In genomic region chr20:61500791-61501321, GRCh38 we compare ENCODE assay signal across 14 cellular contexts.
DNase-seq lines count a peak whose midpoint lies in the region; ATAC-seq and TF ChIP-seq lines count a peak whose summit lies in the region.
"Had no signal": no experiment of that assay in that cellular context is flagged by ENCODE, and none has a peak within 500 bp of the region (broad histone marks: within the 10 kb centered on the region; RNA-seq: fewer than 3 reads in every experiment).

No MANE protein-coding gene starts in this region.

- ATAC-seq in gastroesophageal sphincter: no peak
- ATAC-seq: Panc1 had no signal

- H3K9me3 Mint-ChIP-seq in T-helper 1 cell treated with Interleukin-12 subunit alpha and Interleukin-12 subunit beta and Interleukin-4 antibody, amounts not matched to agents 30 μg/mL and 1 μg/mL, for 36 hours: no peaks in the 10 kb centered on the region
- no peaks in the 10 kb centered on the region for H3K9me3 Mint-ChIP-seq in mesothelial cell of epicardium

- H3K27me3 ChIP-seq in gastroesophageal sphincter: peaks cover 39% of the 10 kb centered on the region
- H3K27me3 ChIP-seq: tibial nerve had no signal

- H3K27ac ChIP-seq in gastroesophageal sphincter: no peak overlapping the region
- H3K27ac ChIP-seq: tibial nerve had no signal

- no peaks in the 10 kb centered on the region for H3K27me3 Mint-ChIP-seq in T-helper 1 cell treated with Interleukin-12 subunit alpha and Interleukin-12 subunit beta and Interleukin-4 antibody, amounts not matched to agents 30 μg/mL and 1 μg/mL, for 36 hours (ENCODE audit: low read depth)
- H3K27me3 Mint-ChIP-seq in mesothelial cell of epicardium (ENCODE audit: low read depth): peaks cover 1% of the 10 kb centered on the region

- peaks cover 4% of the 10 kb centered on the region for H3K4me1 Mint-ChIP-seq in T-helper 1 cell treated with Interleukin-12 subunit alpha and Interleukin-12 subunit beta and Interleukin-4 antibody, amounts not matched to agents 30 μg/mL and 1 μg/mL, for 36 hours (ENCODE audit: low read depth)
- H3K4me1 Mint-ChIP-seq in mesothelial cell of epicardium: peaks cover 30% of the 10 kb centered on the region

- no peak for DNase-seq in T-helper 1 cell
- peak; percentile 92 for DNase-seq in Jurkat, Clone E6-1 (ENCODE audit: low read depth, low spot score)
- DNase-seq in astrocyte of the hippocampus (ENCODE audit: low read depth, low spot score): peak; percentile 67
- peak; percentile 40 to 73 for DNase-seq in mesothelial cell of epicardium (ENCODE audit: low spot score in 2 of 2, unreplicated experiment in 2 of 2)
- no peak for DNase-seq in NCI-H82 treated with DMSO at 0.1 percent for 48 hours (lab: John Stamatoyannopoulos, UW; ENCODE audit: unreplicated experiment)
- DNase-seq in NCI-H1436 treated with DMSO at 0.1 percent for 48 hours (lab: John Stamatoyannopoulos, UW): no peak
- DNase-seq: 8988T, DMS79 treated with DMSO at 0.1 percent for 48 hours, Kasumi-1, NCI-H2171 treated with DMSO at 0.1 percent for 48 hours had no signal

- TF ChIP-seq POLR2A in gastroesophageal sphincter (IDR thresholded peaks at IDR 0.05): no peak

- H3K4me3 ChIP-seq in Jurkat, Clone E6-1 (ENCODE audit: low read length): peak overlapping the region; percentile 68
- H3K4me3 ChIP-seq in gastroesophageal sphincter: no peak overlapping the region
- H3K4me3 ChIP-seq: tibial nerve had no signal

- no peak overlapping the region for H3K4me3 Mint-ChIP-seq in T-helper 1 cell treated with Interleukin-12 subunit alpha and Interleukin-12 subunit beta and Interleukin-4 antibody, amounts not matched to agents 30 μg/mL and 1 μg/mL, for 36 hours
- peak overlapping the region; percentile 1 for H3K4me3 Mint-ChIP-seq in mesothelial cell of epicardium

- no peak for TF ChIP-seq EP300 in gastroesophageal sphincter (IDR thresholded peaks at IDR 0.05)

- peak overlapping the region; percentile 83 for H3K27ac Mint-ChIP-seq in T-helper 1 cell treated with Interleukin-12 subunit alpha and Interleukin-12 subunit beta and Interleukin-4 antibody, amounts not matched to agents 30 μg/mL and 1 μg/mL, for 36 hours
- H3K27ac Mint-ChIP-seq in mesothelial cell of epicardium: peak overlapping the region; percentile 95

- no peaks in the 10 kb centered on the region for H3K4me1 ChIP-seq in gastroesophageal sphincter
- H3K4me1 ChIP-seq: tibial nerve had no signal

- no peaks in the 10 kb centered on the region for H3K9me3 ChIP-seq in gastroesophageal sphincter
- H3K9me3 ChIP-seq: tibial nerve had no signal

- 29 to 51% methylated on average over 3 to 7 of the region's 11 CpGs for WGBS in gastroesophageal sphincter (ENCODE audit: low coverage in 1 of 2), 2 donors

- TF ChIP-seq CTCF in mesothelial cell of epicardium (IDR thresholded peaks at IDR 0.05; ENCODE audit: unreplicated experiment) (no peak), gastroesophageal sphincter (IDR thresholded peaks at IDR 0.05) (no peak)

- no peaks in the 10 kb centered on the region for H3K36me3 ChIP-seq in gastroesophageal sphincter
- H3K36me3 ChIP-seq: tibial nerve had no signal

- no peaks in the 10 kb centered on the region for H3K36me3 Mint-ChIP-seq in T-helper 1 cell treated with Interleukin-12 subunit alpha and Interleukin-12 subunit beta and Interleukin-4 antibody, amounts not matched to agents 30 μg/mL and 1 μg/mL, for 36 hours (ENCODE audit: low read depth)
- no peaks in the 10 kb centered on the region for H3K36me3 Mint-ChIP-seq in mesothelial cell of epicardium

Comparison
In these comparisons a context has a peak if more than half of its experiments do, and no peak if none do; other contexts are left out.
1. DNase-seq: peak in Jurkat, Clone E6-1 (single experiment), astrocyte of the hippocampus (single experiment) and mesothelial cell of epicardium (2 of 2); none in T-helper 1 cell (0 of 5), NCI-H82 treated with DMSO at 0.1 percent for 48 hours (single experiment) and NCI-H1436 treated with DMSO at 0.1 percent for 48 hours (single experiment).